In the genomic region with DNA sequence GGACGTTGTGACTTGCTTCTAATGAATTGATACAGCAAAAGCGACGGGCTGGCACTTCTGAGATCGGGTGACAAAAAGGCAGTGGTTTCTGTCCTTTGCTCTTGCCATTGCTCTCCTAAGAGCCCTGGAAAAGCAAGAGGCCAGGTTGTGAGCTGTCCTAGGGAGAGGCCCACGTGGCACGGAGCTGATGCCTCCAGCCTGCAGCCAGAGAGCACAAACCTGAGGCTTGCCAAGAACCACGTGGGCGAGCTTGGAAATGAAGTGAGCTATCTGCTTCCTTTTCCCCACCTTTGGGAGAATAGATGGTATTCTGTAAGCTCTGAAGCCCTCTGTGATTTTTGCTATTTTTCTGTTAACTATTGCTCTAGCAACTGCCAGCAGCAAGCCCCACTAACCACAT, we compare ENCODE assay signal across 31 cellular contexts. TPM values are rescaled to one million over a fixed set of nuclear protein-coding genes. Genes with fewer than 3 reads are reported as not detected.
"Had no signal": no experiment of that assay in that cellular context is flagged by ENCODE, and none has a peak within 500 bp of the region (broad histone marks: within the 10 kb centered on the region; RNA-seq: fewer than 3 reads in every experiment).

No MANE protein-coding gene starts in this region.

- H3K36me3 ChIP-seq: ascending aorta, Peyer's patch, SJSA1 had no signal

- ATAC-seq: activated CD8-positive, alpha-beta T cell treated with anti-CD3 and anti-CD28 coated beads, Interleukin-2, amount 10 ng/mL, durations not matched to agents 7 days and 5 days; K562; PC-3 had no signal

- H3K4me3 ChIP-seq: ascending aorta, K562, Peyer's patch, SJSA1 had no signal

- H3K4me1 ChIP-seq: ascending aorta, Peyer's patch, SJSA1 had no signal

- H3K27me3 Mint-ChIP-seq: activated CD4-positive, alpha-beta T cell treated with anti-CD3 and anti-CD28 coated beads, Interleukin-2, amount 10 ng/mL, durations not matched to agents 24 days and 14 days; activated naive CD8-positive, alpha-beta T cell treated with anti-CD3 and anti-CD28 coated beads, Interleukin-2, amount 10 ng/mL, durations not matched to agents 7 days and 5 days had no signal

- H3K9me3 ChIP-seq: ascending aorta, Peyer's patch, SJSA1, SK-N-SH had no signal

- H3K27ac Mint-ChIP-seq: activated CD4-positive, alpha-beta T cell treated with anti-CD3 and anti-CD28 coated beads, Interleukin-2, amount 10 ng/mL, durations not matched to agents 24 days and 14 days; activated CD8-positive, alpha-beta T cell treated with anti-CD3 and anti-CD28 coated beads, Interleukin-2, amount 10 ng/mL, durations not matched to agents 7 days and 5 days; activated naive CD4-positive, alpha-beta T cell treated with anti-CD3 and anti-CD28 coated beads, Interleukin-2, amount 50 U/mL, for 24 hours; activated naive CD8-positive, alpha-beta T cell treated with anti-CD3 and anti-CD28 coated beads, Interleukin-2, amount 10 ng/mL, durations not matched to agents 7 days and 5 days; activated T-cell treated with anti-CD3 and anti-CD28 coated beads, Interleukin-2, amount 50 U/mL, for 24 hours; activated T-helper 2 cell treated with anti-CD3 and anti-CD28 coated beads, Interferon-gamma antibody, Interleukin-2, Interleukin-4, amounts not matched to agents 10 μg/mL and 5 μg/mL and 100 μg/mL, durations not matched to agents 14 hours and 24 hours and 36 hours; T-helper 1 cell treated with Interleukin-12 subunit alpha and Interleukin-12 subunit beta and Interleukin-4 antibody, amounts not matched to agents 30 μg/mL and 1 μg/mL, for 36 hours; T-helper 2 cell treated with Interferon-gamma antibody and Interleukin-4, amounts not matched to agents 5 μg/mL and 100 μg/mL, for 36 hours had no signal

- H3K9me3 Mint-ChIP-seq: activated CD4-positive, alpha-beta T cell treated with anti-CD3 and anti-CD28 coated beads, Interleukin-2, amount 10 ng/mL, durations not matched to agents 24 days and 14 days; activated naive CD4-positive, alpha-beta T cell treated with anti-CD3 and anti-CD28 coated beads, Interleukin-2, amount 50 U/mL, for 24 hours; activated naive CD8-positive, alpha-beta T cell treated with anti-CD3 and anti-CD28 coated beads, Interleukin-2, amount 10 ng/mL, durations not matched to agents 7 days and 5 days; activated T-cell treated with anti-CD3 and anti-CD28 coated beads, Interleukin-2, amount 50 U/mL, for 24 hours; activated T-helper 2 cell treated with anti-CD3 and anti-CD28 coated beads, Interferon-gamma antibody, Interleukin-2, Interleukin-4, amounts not matched to agents 10 μg/mL and 5 μg/mL and 100 μg/mL, durations not matched to agents 14 hours and 24 hours and 36 hours; T-helper 1 cell treated with Interleukin-12 subunit alpha and Interleukin-12 subunit beta and Interleukin-4 antibody, amounts not matched to agents 30 μg/mL and 1 μg/mL, for 36 hours; T-helper 2 cell treated with Interferon-gamma antibody and Interleukin-4, amounts not matched to agents 5 μg/mL and 100 μg/mL, for 36 hours had no signal

- DNase-seq: activated CD4-positive, alpha-beta T cell treated with anti-CD3 and anti-CD28 coated beads, Interleukin-2, amount 10 ng/mL, durations not matched to agents 24 days and 14 days; activated CD4-positive, alpha-beta T cell treated with anti-CD3 and anti-CD28 coated beads, Interleukin-2, amount 50 U/mL, for 4 hours; activated CD8-positive, alpha-beta T cell treated with anti-CD3 and anti-CD28 coated beads, Interleukin-2, amount 10 ng/mL, durations not matched to agents 7 days and 5 days; activated gamma-delta T cell; activated naive CD4-positive, alpha-beta T cell treated with Interleukin-2 at 50 U/mL for 16 hours; activated naive CD8-positive, alpha-beta T cell treated with anti-CD3 and anti-CD28 coated beads, Interleukin-2, amount 10 ng/mL, durations not matched to agents 7 days and 5 days; activated T-cell treated with anti-CD3 and anti-CD28 coated beads, Interleukin-2, amount 50 U/mL, for 24 hours; amygdala; NCI-H1092 treated with DMSO at 0.1 percent for 48 hours; NCI-H1417; NCI-H146; NCI-H187; NCI-H2029 treated with DMSO at 0.1 percent for 48 hours; NCI-H2171; NCI-H510A; NCI-H526; NCI-H748 treated with DMSO at 0.1 percent for 48 hours; NK-92 treated with Interleukin-12 subunit alpha and Interleukin-12 subunit beta, amount 100 ng/mL, for 24 hours; PC-3; Peyer's patch; RPMI8226; SHP77 treated with DMSO at 0.1 percent for 48 hours; SK-N-SH had no signal

- H3K4me1 Mint-ChIP-seq: activated CD4-positive, alpha-beta T cell treated with anti-CD3 and anti-CD28 coated beads, Interleukin-2, amount 10 ng/mL, durations not matched to agents 24 days and 14 days; activated naive CD4-positive, alpha-beta T cell treated with anti-CD3 and anti-CD28 coated beads, Interleukin-2, amount 50 U/mL, for 24 hours; activated naive CD8-positive, alpha-beta T cell treated with anti-CD3 and anti-CD28 coated beads, Interleukin-2, amount 10 ng/mL, durations not matched to agents 7 days and 5 days had no signal

- H3K9ac ChIP-seq: SK-N-SH had no signal

- H3K4me3 Mint-ChIP-seq: activated CD4-positive, alpha-beta T cell treated with anti-CD3 and anti-CD28 coated beads, Interleukin-2, amount 10 ng/mL, durations not matched to agents 24 days and 14 days; activated CD8-positive, alpha-beta T cell treated with anti-CD3 and anti-CD28 coated beads, Interleukin-2, amount 10 ng/mL, durations not matched to agents 7 days and 5 days; activated naive CD4-positive, alpha-beta T cell treated with anti-CD3 and anti-CD28 coated beads, Interleukin-2, amount 50 U/mL, for 24 hours; activated naive CD8-positive, alpha-beta T cell treated with anti-CD3 and anti-CD28 coated beads, Interleukin-2, amount 10 ng/mL, durations not matched to agents 7 days and 5 days; activated T-cell treated with anti-CD3 and anti-CD28 coated beads, Interleukin-2, amount 50 U/mL, for 24 hours; T-helper 1 cell treated with Interleukin-12 subunit alpha and Interleukin-12 subunit beta and Interleukin-4 antibody, amounts not matched to agents 30 μg/mL and 1 μg/mL, for 36 hours; T-helper 2 cell treated with Interferon-gamma antibody and Interleukin-4, amounts not matched to agents 5 μg/mL and 100 μg/mL, for 36 hours had no signal

- H3K27ac ChIP-seq: ascending aorta, Peyer's patch, SJSA1 had no signal

- H3K36me3 Mint-ChIP-seq: activated naive CD4-positive, alpha-beta T cell treated with anti-CD3 and anti-CD28 coated beads, Interleukin-2, amount 50 U/mL, for 24 hours; activated naive CD8-positive, alpha-beta T cell treated with anti-CD3 and anti-CD28 coated beads, Interleukin-2, amount 10 ng/mL, durations not matched to agents 7 days and 5 days had no signal

- H3K27me3 ChIP-seq: ascending aorta, Peyer's patch, SJSA1 had no signal

RNA-seq across cellular contexts. Expression of a gene that starts 26.4 kb away (rescaled TPM):
- total RNA-seq: activated CD4-positive, alpha-beta T cell treated with anti-CD3 and anti-CD28 coated beads, Interleukin-2, amount 10 ng/mL, durations not matched to agents 24 days and 14 days; activated CD8-positive, alpha-beta T cell treated with anti-CD3 and anti-CD28 coated beads, Interleukin-2, amount 10 ng/mL, durations not matched to agents 7 days and 5 days; activated naive CD8-positive, alpha-beta T cell treated with anti-CD3 and anti-CD28 coated beads, Interleukin-2, amount 10 ng/mL, durations not matched to agents 7 days and 5 days; activated T-helper 2 cell treated with anti-CD3 and anti-CD28 coated beads, Interferon-gamma antibody, Interleukin-2, Interleukin-4, amounts not matched to agents 10 μg/mL and 5 μg/mL and 100 μg/mL, durations not matched to agents 14 hours and 24 hours and 36 hours; K562; M059J; SJSA1 had no signal
- polyA plus RNA-seq: K562 had no signal
